Comparison of ENCODE assay signal across 12 cellular contexts in the genomic region with DNA sequence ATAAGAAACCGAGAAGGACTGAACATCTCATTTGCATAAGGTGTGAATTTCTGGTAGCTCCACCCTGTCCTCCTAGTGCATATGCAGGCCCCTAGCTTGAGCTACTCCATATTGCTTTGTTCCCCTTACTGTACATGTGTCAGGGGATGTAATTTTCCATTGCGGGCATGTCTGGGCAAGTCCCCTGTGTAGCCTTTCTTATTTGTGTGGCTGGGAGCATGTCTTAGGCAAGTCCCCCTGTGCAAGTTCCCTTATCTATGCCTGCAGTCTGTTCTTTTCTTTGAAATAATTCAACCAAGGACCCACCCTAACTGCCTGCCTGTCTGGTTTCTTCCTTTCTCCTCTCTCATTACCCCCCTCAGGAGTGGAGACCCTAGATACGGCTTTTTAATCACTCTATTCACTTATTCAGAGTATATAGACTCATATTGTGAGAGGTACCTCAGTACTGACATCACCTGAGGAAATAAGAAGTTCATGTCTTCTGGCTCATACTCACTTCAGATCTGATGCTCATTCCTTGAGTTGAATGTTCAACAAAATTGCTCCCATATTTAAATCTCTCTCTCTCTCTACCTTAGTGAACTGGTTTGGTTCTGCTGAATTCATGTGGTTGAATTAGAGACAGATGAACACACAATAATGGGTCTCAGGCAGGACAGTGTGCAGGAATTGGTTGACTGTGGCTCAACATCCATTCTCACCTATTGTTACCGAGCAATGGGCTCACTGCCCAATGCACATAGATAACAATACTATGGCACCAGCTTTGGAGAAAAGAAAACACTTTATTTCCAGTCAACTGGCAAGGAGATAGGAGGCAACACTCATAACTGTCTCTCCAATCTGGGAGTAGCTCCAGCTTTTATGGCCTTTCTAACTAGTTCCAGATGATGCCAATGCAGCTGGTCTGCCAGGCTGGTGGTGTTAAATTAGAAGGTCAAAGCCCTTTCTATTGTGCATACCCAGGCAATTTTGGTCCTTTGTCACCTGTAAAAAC. TPM values are rescaled to one million over a fixed set of nuclear protein-coding genes. Genes with fewer than 3 reads are reported as not detected.
DNase-seq lines count a peak whose midpoint lies in the region; ATAC-seq, FAIRE-seq and TF ChIP-seq lines count a peak whose summit lies in the region.
"Had no signal": no experiment of that assay in that cellular context is flagged by ENCODE, and none has a peak within 500 bp of the region (broad histone marks: within the 10 kb centered on the region; RNA-seq: fewer than 3 reads in every experiment).

No MANE protein-coding gene starts in this region.

- peak overlapping the region; percentile 60 for H3K27ac Mint-ChIP-seq in glutamatergic neuron (ENCODE audit: unreplicated experiment)

- TF ChIP-seq CTCF in glutamatergic neuron (IDR thresholded peaks at IDR 0.05; ENCODE audit: partially characterized antibody, unreplicated experiment), result no peak

- DNase-seq in NCI-H1092 treated with DMSO at 0.1 percent for 48 hours (lab: John Stamatoyannopoulos, UW), result peak; percentile 26
- DNase-seq in NCI-H1092 (lab: John Stamatoyannopoulos, UW), result no peak
- DNase-seq in GM19239 (ENCODE audit: insufficient read length, low spot score), result no peak
- no peak for DNase-seq in glutamatergic neuron
- DNase-seq in GOT3 (lab: John Stamatoyannopoulos, UW), result no peak
- DNase-seq in SW 1271 (lab: John Stamatoyannopoulos, UW), result no peak
- DNase-seq: 8988T; brain microvascular endothelial cell; NK-92 treated with Interleukin-12 subunit alpha and Interleukin-12 subunit beta, amount 100 ng/mL, for 24 hours; stimulated activated CD8-positive, alpha-beta memory T cell treated with anti-CD3 and anti-CD28 coated beads, Interleukin-4, amount 100 ng/mL, for 48 hours had no signal

- peak; percentile 64 for FAIRE-seq in GM19239 (lab: Jason Lieb, UNC)

- H3K36me3 Mint-ChIP-seq in glutamatergic neuron (ENCODE audit: unreplicated experiment), result peaks cover 5% of the 10 kb centered on the region

- peaks cover 2% of the 10 kb centered on the region for H3K27me3 Mint-ChIP-seq in glutamatergic neuron (ENCODE audit: unreplicated experiment)

- peaks cover 2% of the 10 kb centered on the region for H3K9me3 Mint-ChIP-seq in glutamatergic neuron (ENCODE audit: unreplicated experiment)

- peaks cover 24% of the 10 kb centered on the region for H3K4me1 Mint-ChIP-seq in glutamatergic neuron (ENCODE audit: low read depth, unreplicated experiment)

- no peak overlapping the region for H3K4me3 Mint-ChIP-seq in glutamatergic neuron (ENCODE audit: unreplicated experiment)

- ATAC-seq in SK-N-SH treated with all-trans-retinoic acid at 6 μM for 48 hours (peak; percentile 84), HG03432 (IDR thresholded peaks at IDR 0.05; ENCODE audit: unreplicated experiment) (no peak)

TF ChIP-seq in SK-N-SH treated with all-trans-retinoic acid at 6 μM for 48 hours, 23 proteins besides CTCF, POLR2A, EP300 and RAD21:
- TF ChIP-seq ZNF8 (CRISPR knock-in tag; IDR thresholded peaks at IDR 0.05), result no peak
- peak; percentile 96 for TF ChIP-seq OSR1 (CRISPR knock-in tag; IDR thresholded peaks at IDR 0.05)
- TF ChIP-seq TOX (CRISPR knock-in tag; IDR thresholded peaks at IDR 0.05; ENCODE audit: borderline replicate concordance), result peak; percentile 44; the same call in 1 of the 2 replicates

RNA-seq across cellular contexts. Expression of gene NPL, which starts 27.9 kb away (rescaled TPM):
- total RNA-seq in glutamatergic neuron (ENCODE audit: unreplicated experiment), result 2.3 TPM
